20 cellular contexts compared by ENCODE assay signal in genomic region chr18:57910134-57910533, GRCh38.
DNase-seq lines count a peak whose midpoint lies in the region; ATAC-seq, FAIRE-seq and TF ChIP-seq lines count a peak whose summit lies in the region.
"Had no signal": no experiment of that assay in that cellular context is flagged by ENCODE, and none has a peak within 500 bp of the region (broad histone marks: within the 10 kb centered on the region; RNA-seq: fewer than 3 reads in every experiment).

No MANE protein-coding gene starts in this region.

- no peak for TF ChIP-seq RAD21 in K562 (CRISPR knock-in tag; conservative IDR thresholded peaks at IDR 0.05 in 1 of 2, IDR thresholded peaks at IDR 0.05 in 1 of 2)

- H3K27me3 ChIP-seq in breast epithelium: no peaks in the 10 kb centered on the region
- H3K27me3 ChIP-seq in K562 (ENCODE audit: control insufficient read depth in 2 of 2, insufficient read depth in 2 of 2, low read length in 2 of 2): peaks cover 0 to 10% of the 10 kb centered on the region in 2 experiments; a peak in 4 of 5 replicates
- no peaks in the 10 kb centered on the region for H3K27me3 ChIP-seq in foreskin keratinocyte
- H3K27me3 ChIP-seq in smooth muscle cell (ENCODE audit: low read depth): no peaks in the 10 kb centered on the region
- H3K27me3 ChIP-seq in CD4-positive, alpha-beta T cell (ENCODE audit: control insufficient read depth, insufficient read depth, low read length): no peaks in the 10 kb centered on the region

- peak overlapping the region; percentile 97 for H3K27ac Mint-ChIP-seq in MCF 10A (ENCODE audit: low read depth, unreplicated experiment)
- H3K27ac Mint-ChIP-seq in CD4-positive, alpha-beta T cell: no peak overlapping the region
- H3K27ac Mint-ChIP-seq: HFFc6 had no signal

- no peaks in the 10 kb centered on the region for H3K4me1 ChIP-seq in breast epithelium
- H3K4me1 ChIP-seq in K562 (replicated peaks in 1 of 2; ENCODE audit: control insufficient read depth in 2 of 2, insufficient read depth in 2 of 2, low read length in 2 of 2): no peaks in the 10 kb centered on the region; a peak in 1 of 5 replicates
- H3K4me1 ChIP-seq in foreskin keratinocyte: peaks cover 3% of the 10 kb centered on the region
- H3K4me1 ChIP-seq in smooth muscle cell (ENCODE audit: low read depth): peaks cover 3% of the 10 kb centered on the region

- H3K4me1 Mint-ChIP-seq in MCF 10A (ENCODE audit: insufficient read depth, unreplicated experiment): peaks cover 34% of the 10 kb centered on the region
- no peaks in the 10 kb centered on the region for H3K4me1 Mint-ChIP-seq in CD4-positive, alpha-beta T cell (ENCODE audit: low read depth)

- 0 out of 2 replicates have a peak overlapping the region, but pooled peaks have one; percentile 4 for H2AFZ ChIP-seq in K562 (ENCODE audit: low read depth, low read length)
- H2AFZ ChIP-seq in smooth muscle cell (ENCODE audit: low read depth): peak overlapping the region; percentile 70

- CTCF ChIA-PET in MCF 10A (lab: Yijun Ruan, JAX) (interaction anchor here (0.5 to 2.4 kb wide), 6 partner anchors 7 to 49 kb away, joined by 3 to 13 read pairs (median 4); no protein-coding TSS in a partner anchor), K562 (lab: Yijun Ruan, JAX; ENCODE audit: low intra/inter-chr PET ratio) (no interaction called here)
- CTCF ChIA-PET in CD4-positive, alpha-beta T cell (lab: Charles Lee): interaction anchor here (1.0 kb wide), 1 partner anchor 22 kb away, joined by 3 read pairs; no protein-coding TSS in a partner anchor

- H3K27ac ChIP-seq in breast epithelium (no peak overlapping the region), K562 (ENCODE audit: extremely low read depth, low read depth, low read length) (no peak overlapping the region), foreskin keratinocyte (peak overlapping the region; percentile 65), smooth muscle cell (ENCODE audit: low read depth) (no peak overlapping the region)
- H3K27ac ChIP-seq in CD4-positive, alpha-beta T cell (ENCODE audit: low read depth, low read length): no peak overlapping the region
- H3K27ac ChIP-seq: 22Rv1 had no signal

- H3K9ac ChIP-seq in K562 (ENCODE audit: insufficient read depth in 1 of 2, low read depth in 2 of 2, low read length in 2 of 2) (no peak overlapping the region), smooth muscle cell (ENCODE audit: low read depth) (no peak overlapping the region)

- FAIRE-seq in K562 (lab: Jason Lieb, UNC): no peak
- FAIRE-seq: GM18507, RCC 7860 had no signal

- H3K36me3 Mint-ChIP-seq in MCF 10A (ENCODE audit: insufficient read depth, unreplicated experiment): no peaks in the 10 kb centered on the region
- no peaks in the 10 kb centered on the region for H3K36me3 Mint-ChIP-seq in CD4-positive, alpha-beta T cell (ENCODE audit: low read depth)

- no peaks in the 10 kb centered on the region for H3K9me3 Mint-ChIP-seq in MCF 10A (ENCODE audit: unreplicated experiment)
- no peaks in the 10 kb centered on the region for H3K9me3 Mint-ChIP-seq in CD4-positive, alpha-beta T cell
- H3K9me3 Mint-ChIP-seq: HFFc6 had no signal

- ATAC-seq in K562 (no peak), foreskin keratinocyte (no peak)
- ATAC-seq in CD4-positive, alpha-beta T cell (ENCODE audit: poor library complexity): no peak

- DNase-seq in MCF 10A (ENCODE audit: unreplicated experiment): no peak
- DNase-seq in breast epithelium (ENCODE audit: low spot score in 2 of 2): no peak
- DNase-seq in K562 (ENCODE audit: extremely low read depth in 1 of 4, low spot score in 3 of 4): no peak
- no peak for DNase-seq in foreskin keratinocyte
- no peak for DNase-seq in smooth muscle cell (lab: John Stamatoyannopoulos, UW; ENCODE audit: unreplicated experiment)
- no peak for DNase-seq in OCI-M2 (lab: John Stamatoyannopoulos, UW; ENCODE audit: unreplicated experiment)
- no peak for DNase-seq in CD4-positive, alpha-beta T cell
- DNase-seq in mucosa of gallbladder (ENCODE audit: low spot score): no peak
- DNase-seq: HFFc6, KG1, MM.1S, NCI-H1048, NCI-H1417, NCI-H1694, NCI-H2029 treated with DMSO at 0.1 percent for 48 hours, NCI-H226, NCI-H510A had no signal

- no peak for TF ChIP-seq POLR2A in breast epithelium (IDR thresholded peaks at IDR 0.05)
- TF ChIP-seq POLR2A in K562 (conservative IDR thresholded peaks at IDR 0.05): no peak

- H3F3A ChIP-seq in smooth muscle cell (ENCODE audit: low read depth): no peaks in the 10 kb centered on the region

- H3K4me3 ChIP-seq in breast epithelium: no peak overlapping the region
- H3K4me3 ChIP-seq in K562: no peak overlapping the region
- no peak overlapping the region for H3K4me3 ChIP-seq in smooth muscle cell

- BruUV-seq in MCF 10A (replicated peaks; lab: Mats Ljungman, UMichigan): TSS peak; percentile 97
- BruUV-seq in K562 (replicated peaks; lab: Mats Ljungman, UMichigan): no TSS peak

- 38% methylated on average over 2 of the region's 2 CpGs for WGBS in K562 (ENCODE audit: insufficient coverage, low coverage, missing lambda C conversion rate)
- 80% methylated on average over 2 of the region's 2 CpGs for WGBS in smooth muscle cell (ENCODE audit: low lambda C conversion rate)

- no peaks in the 10 kb centered on the region for H3K9me3 ChIP-seq in breast epithelium
- no peaks in the 10 kb centered on the region for H3K9me3 ChIP-seq in K562 (replicated peaks; ENCODE audit: control insufficient read depth, insufficient read depth, low read depth, low read length)
- H3K9me3 ChIP-seq in smooth muscle cell (replicated peaks; ENCODE audit: low read depth): no peaks in the 10 kb centered on the region
- no peaks in the 10 kb centered on the region for H3K9me3 ChIP-seq in CD4-positive, alpha-beta T cell (ENCODE audit: control insufficient read depth, low read length)

- TF ChIP-seq EP300 in K562 (IDR thresholded peaks at IDR 0.05; ENCODE audit: low read length): no peak

- no peaks in the 10 kb centered on the region for H3K36me3 ChIP-seq in breast epithelium
- no peaks in the 10 kb centered on the region for H3K36me3 ChIP-seq in K562 (ENCODE audit: control insufficient read depth, insufficient read depth, low read length)
- H3K36me3 ChIP-seq in smooth muscle cell (ENCODE audit: low read depth): no peaks in the 10 kb centered on the region

- POLR2A ChIA-PET in MCF 10A (lab: Yijun Ruan, JAX): interaction anchor here (0.5 to 2.7 kb wide), 10 partner anchors 9 to 1301 kb away, joined by 3 to 13 read pairs (median 4); no protein-coding TSS in a partner anchor
- POLR2A ChIA-PET in K562 (lab: Yijun Ruan, JAX): no interaction called here
- POLR2A ChIA-PET in CD4-positive, alpha-beta T cell (lab: Charles Lee): no interaction called here

- H3K4me2 ChIP-seq in K562 (ENCODE audit: insufficient read depth, low read length) (no peak overlapping the region), smooth muscle cell (peak overlapping the region; percentile 9)

- intact Hi-C loops in MCF 10A (cut with micrococcal nuclease) (no loop called here), breast epithelium (cut with DNase I; ENCODE audit: low total_unique reads) (no loop called here), K562 (cut with micrococcal nuclease) (no loop called here)
- intact Hi-C loops in CD4-positive, alpha-beta T cell (cut with DNase I, micrococcal nuclease): no loop called here

- H3K9me1 ChIP-seq in K562 (ENCODE audit: control insufficient read depth, insufficient read depth, low read length): no peaks in the 10 kb centered on the region

- H3K4me3 Mint-ChIP-seq in MCF 10A (ENCODE audit: unreplicated experiment): peak overlapping the region; percentile 59
- H3K4me3 Mint-ChIP-seq in CD4-positive, alpha-beta T cell: no peak overlapping the region
- H3K4me3 Mint-ChIP-seq: HFFc6 had no signal

- no peaks in the 10 kb centered on the region for H4K20me1 ChIP-seq in K562 (replicated peaks; ENCODE audit: control insufficient read depth, insufficient read depth, low read length)
- no peaks in the 10 kb centered on the region for H4K20me1 ChIP-seq in smooth muscle cell (ENCODE audit: low read depth)

- no peak for TF ChIP-seq CTCF in MCF 10A (IDR thresholded peaks at IDR 0.05; ENCODE audit: unreplicated experiment)
- no peak for TF ChIP-seq CTCF in breast epithelium (IDR thresholded peaks at IDR 0.05)
- no peak for TF ChIP-seq CTCF in K562 (IDR thresholded peaks at IDR 0.05 in 2 of 3, conservative IDR thresholded peaks at IDR 0.05 in 1 of 3; ENCODE audit: insufficient read depth in 2 of 3, low read depth in 1 of 3, low read length in 3 of 3)
- no peak for TF ChIP-seq CTCF in foreskin keratinocyte (conservative IDR thresholded peaks at IDR 0.05)
- TF ChIP-seq CTCF in smooth muscle cell (IDR thresholded peaks at IDR 0.05; ENCODE audit: borderline replicate concordance, insufficient read depth, poor library complexity, severe bottlenecking): no peak
- TF ChIP-seq CTCF in CD4-positive, alpha-beta T cell (IDR thresholded peaks at IDR 0.05): no peak

- no peaks in the 10 kb centered on the region for H3K27me3 Mint-ChIP-seq in MCF 10A (ENCODE audit: insufficient read depth, unreplicated experiment)
- H3K27me3 Mint-ChIP-seq in CD4-positive, alpha-beta T cell: peaks cover 13% of the 10 kb centered on the region

- H3K79me2 ChIP-seq in K562 (ENCODE audit: control insufficient read depth, insufficient read depth, low read length) (no peaks in the 10 kb centered on the region), smooth muscle cell (ENCODE audit: low read depth) (no peaks in the 10 kb centered on the region)

- in situ Hi-C loops in K562 (cut with MboI): no loop called here

TF ChIP-seq in K562, 482 proteins besides CTCF, POLR2A, EP300 and RAD21 (continues in another document):
- TF ChIP-seq SP1 (CRISPR knock-in tag; IDR thresholded peaks at IDR 0.05): no peak
- TF ChIP-seq BRF2 (IDR thresholded peaks at IDR 0.05; ENCODE audit: borderline replicate concordance, insufficient read depth, insufficient read length): no peak
- TF ChIP-seq HSF4 (CRISPR knock-in tag; IDR thresholded peaks at IDR 0.05; ENCODE audit: borderline replicate concordance): no peak
- no peak for TF ChIP-seq TCF7L2 (IDR thresholded peaks at IDR 0.05; ENCODE audit: low read depth, low read length)
- no peak for TF ChIP-seq DLX4 (CRISPR knock-in tag; IDR thresholded peaks at IDR 0.05)
- no peak for TF ChIP-seq LCOR (CRISPR knock-in tag; IDR thresholded peaks at IDR 0.05)
- no peak for TF ChIP-seq MEF2D (tag; conservative IDR thresholded peaks at IDR 0.05; ENCODE audit: low read depth)
- TF ChIP-seq TRIM24 (IDR thresholded peaks at IDR 0.05): no peak
